In genomic region chr20:41137412-41138216, GRCh38 we compare ENCODE assay signal across 1 cellular context.
TF ChIP-seq lines count a peak whose summit lies in the region.

TSS of gene PLCG1 (plus strand) at chr20:41137543. CDS start at chr20:41137642, 99 bp downstream.

TF ChIP-seq in HepG2, 621 proteins besides CTCF, POLR2A, EP300 and RAD21 (continued from another document and continues in another):
- TF ChIP-seq PRDM15 (CRISPR knock-in tag; IDR thresholded peaks at IDR 0.05) (no peak), ZNF883 (CRISPR knock-in tag; IDR thresholded peaks at IDR 0.05; ENCODE audit: not compliant biosample characterization) (peak; percentile 33), FOXK2 (IDR thresholded peaks at IDR 0.05) (no peak), ZNF232 (CRISPR knock-in tag; IDR thresholded peaks at IDR 0.05; ENCODE audit: borderline replicate concordance) (peak; percentile 77; the same call in 1 of the 2 replicates), ZNF407 (CRISPR knock-in tag; IDR thresholded peaks at IDR 0.05; ENCODE audit: not compliant biosample characterization) (peak; percentile 68), KDM5A (IDR thresholded peaks at IDR 0.05; ENCODE audit: borderline replicate concordance, low read length) (peak; percentile 13; the same call in 1 of the 2 replicates), MTA1 (CRISPR knock-in tag; IDR thresholded peaks at IDR 0.05; ENCODE audit: borderline replicate concordance) (0 out of 2 replicates have a peak, but pooled peaks have one; percentile 9), ARID5B (CRISPR knock-in tag; IDR thresholded peaks at IDR 0.05) (peak; percentile 72; the same call in 1 of the 2 replicates), TOPORS (CRISPR knock-in tag; IDR thresholded peaks at IDR 0.05) (no peak; the same call in 1 of the 2 replicates), ZNF274 (CRISPR knock-in tag; IDR thresholded peaks at IDR 0.05) (peak; percentile 75), ZNF891 (CRISPR knock-in tag; IDR thresholded peaks at IDR 0.05) (peak; percentile 71), SNAI1 (CRISPR knock-in tag; IDR thresholded peaks at IDR 0.05; ENCODE audit: borderline replicate concordance) (no peak), CREB1 (IDR thresholded peaks at IDR 0.05) (no peak), CREB1 (CRISPR knock-in tag; IDR thresholded peaks at IDR 0.05) (no peak), NR2F6 (IDR thresholded peaks at IDR 0.05) (no peak), NR2F6 (CRISPR knock-in tag; IDR thresholded peaks at IDR 0.05) (no peak; the same call in 1 of the 2 replicates), THRA (CRISPR knock-in tag; IDR thresholded peaks at IDR 0.05; ENCODE audit: borderline replicate concordance) (peak; percentile 32; the same call in 1 of the 2 replicates), HIVEP1 (CRISPR knock-in tag; IDR thresholded peaks at IDR 0.05) (peak; percentile 16; the same call in 1 of the 2 replicates), ZNF550 (CRISPR knock-in tag; IDR thresholded peaks at IDR 0.05; ENCODE audit: borderline replicate concordance) (no peak; the same call in 1 of the 2 replicates), YEATS4 (CRISPR knock-in tag; IDR thresholded peaks at IDR 0.05; ENCODE audit: borderline replicate concordance) (peak; percentile 33; the same call in 1 of the 2 replicates), SKIL (CRISPR knock-in tag; IDR thresholded peaks at IDR 0.05; ENCODE audit: borderline replicate concordance) (peak; percentile 54; the same call in 1 of the 2 replicates), RELA (CRISPR knock-in tag; IDR thresholded peaks at IDR 0.05) (0 out of 2 replicates have a peak, but pooled peaks have one; percentile 53), ZBTB1 (CRISPR knock-in tag; IDR thresholded peaks at IDR 0.05; ENCODE audit: borderline replicate concordance) (no peak), ZFP1 (CRISPR knock-in tag; IDR thresholded peaks at IDR 0.05) (no peak), ZNF720 (CRISPR knock-in tag; IDR thresholded peaks at IDR 0.05) (no peak), PAWR (CRISPR knock-in tag; IDR thresholded peaks at IDR 0.05; ENCODE audit: borderline replicate concordance) (no peak), KDM5B (CRISPR knock-in tag; IDR thresholded peaks at IDR 0.05; ENCODE audit: borderline replicate concordance) (peak; percentile 55; the same call in 1 of the 2 replicates), DRAP1 (CRISPR knock-in tag; IDR thresholded peaks at IDR 0.05) (peak; percentile 54), HNRNPUL1 (IDR thresholded peaks at IDR 0.05; ENCODE audit: low read depth, low read length) (no peak), ZNF776 (CRISPR knock-in tag; IDR thresholded peaks at IDR 0.05) (no peak; the same call in 1 of the 2 replicates), ZSCAN30 (CRISPR knock-in tag; IDR thresholded peaks at IDR 0.05) (no peak), ZXDC (CRISPR knock-in tag; IDR thresholded peaks at IDR 0.05) (no peak), ZNF878 (CRISPR knock-in tag; IDR thresholded peaks at IDR 0.05) (no peak; the same call in 1 of the 2 replicates), DPF2 (CRISPR knock-in tag; IDR thresholded peaks at IDR 0.05; ENCODE audit: borderline replicate concordance, low read depth) (no peak), SCMH1 (CRISPR knock-in tag; IDR thresholded peaks at IDR 0.05; ENCODE audit: borderline replicate concordance) (no peak), ZNF430 (CRISPR knock-in tag; IDR thresholded peaks at IDR 0.05) (no peak; the same call in 1 of the 2 replicates), NCOA2 (CRISPR knock-in tag; IDR thresholded peaks at IDR 0.05) (peak; percentile 10), TSC22D2 (CRISPR knock-in tag; IDR thresholded peaks at IDR 0.05; ENCODE audit: borderline replicate concordance) (peak; percentile 63; the same call in 1 of the 2 replicates)
